In the genomic region with DNA sequence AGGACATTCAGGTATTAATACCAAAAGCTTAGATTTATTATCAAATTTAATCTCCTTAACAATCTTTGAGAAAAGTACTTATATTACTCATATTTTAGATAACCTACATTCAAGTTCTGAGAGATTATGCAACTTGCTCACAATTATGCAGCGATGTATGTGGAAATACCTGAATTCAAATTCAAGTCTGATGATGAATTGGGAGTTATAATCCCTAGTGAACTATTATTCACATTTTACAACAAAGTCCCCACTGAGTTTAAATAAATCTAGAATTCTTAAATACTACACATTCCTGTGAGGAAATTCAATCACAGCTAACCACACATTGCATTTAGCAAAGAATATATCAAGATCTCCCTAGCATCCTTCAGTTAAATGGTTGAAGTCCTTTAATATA, we compare ENCODE assay signal across 24 cellular contexts.
"Had no signal": no experiment of that assay in that cellular context is flagged by ENCODE, and none has a peak within 500 bp of the region (broad histone marks: within the 10 kb centered on the region; RNA-seq: fewer than 3 reads in every experiment).

No MANE protein-coding gene starts in this region.

- H3K4me1 ChIP-seq: heart right ventricle, lower lobe of right lung, prostate gland, sigmoid colon, suprapubic skin, transverse colon, upper lobe of right lung, uterus had no signal

- H3K4me1 Mint-ChIP-seq: naive thymus-derived CD8-positive, alpha-beta T cell; nephron progenitor cell; stimulated activated naive B cell treated with anti-CD40 and anti-IgM and Interleukin-4, amounts not matched to agents 10 μg/mL and 1 μg/mL and 100 μg/mL, for 72 hours; stimulated activated naive CD8-positive, alpha-beta T cell treated with anti-CD3 and anti-CD28 coated beads, Interleukin-15, amount 100 ng/mL, for 72 hours had no signal

- H3K27ac Mint-ChIP-seq: naive thymus-derived CD8-positive, alpha-beta T cell; nephron progenitor cell; stimulated activated naive B cell treated with anti-CD40 and anti-IgM and Interleukin-4, amounts not matched to agents 10 μg/mL and 1 μg/mL and 100 μg/mL, for 72 hours; stimulated activated naive CD8-positive, alpha-beta T cell treated with anti-CD3 and anti-CD28 coated beads, Interleukin-15, amount 100 ng/mL, for 72 hours had no signal

- H3K27ac ChIP-seq: coronary artery, heart right ventricle, lower lobe of right lung, prostate gland, sigmoid colon, skin epidermis, suprapubic skin, transverse colon, upper lobe of right lung, uterus had no signal

- H3K36me3 ChIP-seq: heart right ventricle, lower lobe of right lung, prostate gland, sigmoid colon, suprapubic skin, transverse colon, upper lobe of right lung, uterus had no signal

- H3K4me3 Mint-ChIP-seq: naive thymus-derived CD8-positive, alpha-beta T cell; nephron progenitor cell; stimulated activated naive B cell treated with anti-CD40 and anti-IgM and Interleukin-4, amounts not matched to agents 10 μg/mL and 1 μg/mL and 100 μg/mL, for 72 hours; stimulated activated naive CD8-positive, alpha-beta T cell treated with anti-CD3 and anti-CD28 coated beads, Interleukin-15, amount 100 ng/mL, for 72 hours had no signal

- DNase-seq: dermis blood vessel endothelial cell; effector memory CD4-positive, alpha-beta T cell; foreskin melanocyte; glutamatergic neuron; heart right ventricle; hippocampal formation; left ventricle myocardium superior; lower lobe of right lung; naive thymus-derived CD8-positive, alpha-beta T cell; nephron progenitor cell; nucleus accumbens; right cardiac atrium; sigmoid colon; stimulated activated CD4-positive, alpha-beta T cell treated with anti-CD3 and anti-CD28 coated beads, Interleukin-15, amount 100 ng/mL, for 24 hours; stimulated activated CD4-positive, alpha-beta T cell treated with anti-CD3 and anti-CD28 coated beads, Interleukin-2, amount 100 ng/mL, for 48 hours; stimulated activated naive B cell treated with anti-CD40 and anti-IgM and Interleukin-4, amounts not matched to agents 10 μg/mL and 1 μg/mL and 100 μg/mL, for 72 hours; stimulated activated naive CD8-positive, alpha-beta T cell treated with anti-CD3 and anti-CD28 coated beads, Interleukin-15, amount 100 ng/mL, for 72 hours; transverse colon; upper lobe of right lung; uterus had no signal

- H3K4me3 ChIP-seq: coronary artery, heart right ventricle, lower lobe of right lung, prostate gland, sigmoid colon, skin epidermis, suprapubic skin, transverse colon, upper lobe of right lung, uterus had no signal

- H3K27me3 ChIP-seq: heart right ventricle, sigmoid colon, suprapubic skin, transverse colon, upper lobe of right lung, uterus had no signal

- H3K9me3 ChIP-seq: heart right ventricle, lower lobe of right lung, prostate gland, sigmoid colon, suprapubic skin, transverse colon, upper lobe of right lung, uterus had no signal

- H3K27me3 Mint-ChIP-seq: naive thymus-derived CD8-positive, alpha-beta T cell; stimulated activated naive B cell treated with anti-CD40 and anti-IgM and Interleukin-4, amounts not matched to agents 10 μg/mL and 1 μg/mL and 100 μg/mL, for 72 hours; stimulated activated naive CD8-positive, alpha-beta T cell treated with anti-CD3 and anti-CD28 coated beads, Interleukin-15, amount 100 ng/mL, for 72 hours had no signal

- H3K36me3 Mint-ChIP-seq: naive thymus-derived CD8-positive, alpha-beta T cell; stimulated activated naive B cell treated with anti-CD40 and anti-IgM and Interleukin-4, amounts not matched to agents 10 μg/mL and 1 μg/mL and 100 μg/mL, for 72 hours had no signal

- ATAC-seq: heart right ventricle; left ventricle myocardium superior; lower lobe of right lung; naive thymus-derived CD8-positive, alpha-beta T cell; right cardiac atrium; stimulated activated naive B cell treated with anti-CD40 and anti-IgM and Interleukin-4, amounts not matched to agents 10 μg/mL and 1 μg/mL and 100 μg/mL, for 72 hours; stimulated activated naive CD8-positive, alpha-beta T cell treated with anti-CD3 and anti-CD28 coated beads, Interleukin-15, amount 100 ng/mL, for 72 hours; upper lobe of right lung had no signal

- H3K9me3 Mint-ChIP-seq: nephron progenitor cell; stimulated activated naive B cell treated with anti-CD40 and anti-IgM and Interleukin-4, amounts not matched to agents 10 μg/mL and 1 μg/mL and 100 μg/mL, for 72 hours had no signal
